In the genomic region with DNA sequence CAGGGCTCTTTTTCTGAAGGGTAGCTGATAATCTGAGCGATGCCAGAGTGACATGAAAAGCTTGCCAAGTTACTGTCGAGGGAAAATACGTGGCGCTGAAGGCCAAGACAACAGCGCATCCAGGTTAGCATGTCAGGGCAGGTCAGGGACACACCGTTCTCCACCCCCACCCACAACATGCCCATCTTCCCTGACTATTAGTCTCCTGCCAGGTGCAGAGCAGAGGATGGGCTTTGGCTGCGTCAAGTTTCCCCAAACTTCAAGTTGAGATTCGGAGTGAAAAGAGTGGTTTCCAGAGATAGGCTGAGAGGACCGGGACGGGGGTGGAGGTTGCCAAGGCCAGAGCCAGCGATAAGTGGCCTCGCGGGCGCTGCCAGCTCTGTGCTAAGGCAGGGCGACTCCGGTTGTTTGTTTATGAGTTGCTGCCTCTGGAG, we compare ENCODE assay signal across 11 cellular contexts. TPM values are rescaled to one million over a fixed set of nuclear protein-coding genes. Genes with fewer than 3 reads are reported as not detected.
A peak's percentile ranks its signal among the peaks of the same experiment; 100 is the strongest.
DNase-seq lines count a peak whose midpoint lies in the region; ATAC-seq, FAIRE-seq and TF ChIP-seq lines count a peak whose summit lies in the region.
"Had no signal": no experiment of that assay in that cellular context is flagged by ENCODE, and none has a peak within 500 bp of the region (broad histone marks: within the 10 kb centered on the region; RNA-seq: fewer than 3 reads in every experiment).

No MANE protein-coding gene starts in this region.

- no peak for TF ChIP-seq RAD21 in A549 (conservative IDR thresholded peaks at IDR 0.05 in 1 of 2, IDR thresholded peaks at IDR 0.05 in 1 of 2)

- POLR2A ChIA-PET in A549 (lab: Yijun Ruan, JAX): no interaction called here

- H3K27me3 ChIP-seq in HL-60 (ENCODE audit: insufficient read depth, poor library complexity, severe bottlenecking): peaks cover 46% of the 10 kb centered on the region

- FAIRE-seq in A549 (lab: Jason Lieb, UNC): no peak

- H3K4me3 ChIP-seq in A549 (peak overlapping the region; percentile 49; the same call in 1 of the 3 replicates), HL-60 (replicated peaks; ENCODE audit: insufficient read depth, low read length) (peak overlapping the region; percentile 52), epithelial cell of proximal tubule (ENCODE audit: low read depth, low read length) (peak overlapping the region; percentile 90)

- H3K4me1 ChIP-seq in A549: peaks cover 2% of the 10 kb centered on the region; the same call in 1 of the 3 replicates

- CTCF ChIA-PET in A549 (lab: Yijun Ruan, JAX): interaction anchor here (1.0 to 1.4 kb wide), 2 partner anchors 9 kb away, joined by 4 to 6 read pairs; no protein-coding TSS in a partner anchor

- no peak for TF ChIP-seq POLR2A in A549 (IDR thresholded peaks at IDR 0.05; ENCODE audit: low read length)

- ATAC-seq in A549 (no peak), GM19328 (IDR thresholded peaks at IDR 0.05; ENCODE audit: unreplicated experiment) (no peak), HG03442 (IDR thresholded peaks at IDR 0.05; ENCODE audit: unreplicated experiment) (no peak), GM18868 (IDR thresholded peaks at IDR 0.05; ENCODE audit: unreplicated experiment) (no peak)

- TF ChIP-seq CTCF in A549 (IDR thresholded peaks at IDR 0.05) (no peak), HL-60 (IDR thresholded peaks at IDR 0.05; ENCODE audit: insufficient read depth, low read length) (no peak), epithelial cell of proximal tubule (conservative IDR thresholded peaks at IDR 0.05; ENCODE audit: low read depth, low read length) (no peak)

- 28% methylated on average over 16 of the region's 16 CpGs for WGBS in A549 (ENCODE audit: missing lambda C conversion rate)

- H3K9me3 ChIP-seq in A549: no peaks in the 10 kb centered on the region

- TF ChIP-seq EP300 in A549 (IDR thresholded peaks at IDR 0.05): no peak

- H3K27ac ChIP-seq in A549: no peak overlapping the region
- H3K27ac ChIP-seq in HL-60 (replicated peaks): no peak overlapping the region

- no peak for DNase-seq in A549 (ENCODE audit: low read depth in 1 of 2, low spot score in 1 of 2)
- no peak for DNase-seq in HL-60 (ENCODE audit: low read depth in 1 of 2, low spot score in 1 of 2)
- no peak for DNase-seq in epithelial cell of proximal tubule (ENCODE audit: low read depth)
- DNase-seq in mucosa of gallbladder (ENCODE audit: low spot score): peak; percentile 28
- DNase-seq in NCI-H1436 treated with DMSO at 0.1 percent for 48 hours (lab: John Stamatoyannopoulos, UW): no peak
- DNase-seq: activated CD4-positive, alpha-beta memory T cell treated with anti-CD3 and anti-CD28 coated beads, Interleukin-2, amount 10 ng/mL, durations not matched to agents 7 days and 5 days; CD4-positive, CD25-positive, alpha-beta regulatory T cell; effector memory CD4-positive, alpha-beta T cell had no signal

- peak overlapping the region; percentile 94 for H3K4me2 ChIP-seq in A549

TF ChIP-seq in A549, 52 proteins besides CTCF, POLR2A, EP300 and RAD21:
- TF ChIP-seq JUNB (IDR thresholded peaks at IDR 0.05): no peak

RNA-seq across cellular contexts. Expression of a gene that starts 1.7 kb away (rescaled TPM):
- polyA plus RNA-seq in A549 (2011; rRNA removed) (0.16 and 0.20 TPM in 2 replicates), A549 (2017; fragmentation: RNase III; extraction: RNeasy Plus Mini Kit Qiagen cat#74134 plus additional on column Dnase treatment) (0.10 to 0.32 TPM (median 0.13 TPM) in 3 replicates)
- polyA plus RNA-seq in A549 (2012; cell fraction: cytosol; rRNA removed): 0.01 and 0.03 TPM in 2 replicates
- 0.02 and 0.07 TPM in 2 replicates for polyA plus RNA-seq in A549 (2012; cell fraction: nucleus; rRNA removed)
- 0.10 and 0.12 TPM in 2 replicates for polyA minus RNA-seq in A549 (2011; rRNA and poly(A)+ RNA removed)
- total RNA-seq in epithelial cell of proximal tubule (25.9 and 26.9 TPM in 2 replicates), mucosa of gallbladder (6.9 TPM)
- total RNA-seq: activated CD4-positive, alpha-beta memory T cell treated with anti-CD3 and anti-CD28 coated beads, Interleukin-2, amount 10 ng/mL, durations not matched to agents 7 days and 5 days; CD4-positive, CD25-positive, alpha-beta regulatory T cell had no signal
- polyA plus RNA-seq: CD4-positive, CD25-positive, alpha-beta regulatory T cell had no signal
